Comparison of ENCODE assay signal across 18 cellular contexts in the genomic region with DNA sequence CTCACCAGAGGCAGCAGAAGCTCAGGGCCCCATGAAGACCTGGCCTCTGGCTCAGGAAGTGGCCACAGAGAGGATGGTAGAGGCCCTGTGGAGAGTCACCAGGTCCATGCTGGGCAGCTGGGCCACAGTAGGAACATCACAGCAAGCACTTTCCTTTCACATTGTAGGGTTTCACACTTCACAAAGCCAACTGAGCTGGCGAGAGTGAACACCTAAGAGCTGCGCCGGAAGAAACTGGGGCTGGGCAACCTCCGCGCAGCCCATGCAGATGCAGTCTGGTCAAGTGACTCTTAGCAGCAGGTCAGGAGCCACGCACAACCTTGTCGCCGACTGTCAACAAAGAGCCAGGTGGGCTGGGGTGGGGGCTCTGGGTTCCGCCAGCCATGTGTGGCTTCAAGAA. TPM values are rescaled to one million over a fixed set of nuclear protein-coding genes. Genes with fewer than 3 reads are reported as not detected.
A peak's percentile ranks its signal among the peaks of the same experiment; 100 is the strongest.
DNase-seq lines count a peak whose midpoint lies in the region; ATAC-seq and TF ChIP-seq lines count a peak whose summit lies in the region.
"Had no signal": no experiment of that assay in that cellular context is flagged by ENCODE, and none has a peak within 500 bp of the region (broad histone marks: within the 10 kb centered on the region; RNA-seq: fewer than 3 reads in every experiment).

No MANE protein-coding gene starts in this region.

- H3K27ac ChIP-seq in BLaER1 = peak overlapping the region; percentile 30; the same call in 1 of the 2 replicates
- H3K27ac ChIP-seq in RWPE1 = peak overlapping the region; percentile 52
- no peak overlapping the region for H3K27ac ChIP-seq in naive thymus-derived CD4-positive, alpha-beta T cell (ENCODE audit: low read depth, low read length)
- H3K27ac ChIP-seq: GM23248, PC-9 had no signal

- peaks cover 77% of the 10 kb centered on the region for H3K36me3 ChIP-seq in BLaER1
- H3K36me3 ChIP-seq in naive thymus-derived CD4-positive, alpha-beta T cell (ENCODE audit: control insufficient read depth in 2 of 3, insufficient read depth in 3 of 3, low read length in 3 of 3) = no peaks in the 10 kb centered on the region

- CTCF ChIA-PET in RWPE1 (lab: Yijun Ruan, JAX) = no interaction called here
- CTCF ChIA-PET in naive thymus-derived CD4-positive, alpha-beta T cell (lab: Charles Lee) = interaction anchor here (0.5 to 1.6 kb wide), 2 partner anchors 45 to 119 kb away, joined by 5 to 9 read pairs; no protein-coding TSS in a partner anchor

- no peak for TF ChIP-seq CTCF in RWPE1 (conservative IDR thresholded peaks at IDR 0.05; ENCODE audit: low read depth)

- H3K4me1 ChIP-seq in BLaER1 = peaks cover 94% of the 10 kb centered on the region
- H3K4me1 ChIP-seq in naive thymus-derived CD4-positive, alpha-beta T cell (ENCODE audit: control insufficient read depth in 2 of 2, insufficient read depth in 2 of 2, low read length in 2 of 2) = peaks cover 35 to 59% of the 10 kb centered on the region in 2 donors

- no peaks in the 10 kb centered on the region for H3K27me3 ChIP-seq in BLaER1
- no peaks in the 10 kb centered on the region for H3K27me3 ChIP-seq in naive thymus-derived CD4-positive, alpha-beta T cell (ENCODE audit: control insufficient read depth in 2 of 2, insufficient read depth in 2 of 2, low read length in 2 of 2)

- H3K4me3 ChIP-seq in BLaER1 = no peak overlapping the region
- no peak overlapping the region for H3K4me3 ChIP-seq in naive thymus-derived CD4-positive, alpha-beta T cell (ENCODE audit: low read length)
- H3K4me3 ChIP-seq: GM23248, PC-9 had no signal

- no peak overlapping the region for H3K4me3 Mint-ChIP-seq in T-helper 2 cell treated with Interferon-gamma antibody and Interleukin-4, amounts not matched to agents 5 μg/mL and 100 μg/mL, for 36 hours
- H3K4me3 Mint-ChIP-seq in naive thymus-derived CD4-positive, alpha-beta T cell = peak overlapping the region in 9 of 10 donors; percentile 8 to 82 (median 59)
- H3K4me3 Mint-ChIP-seq: CD14-positive monocyte had no signal

- intact Hi-C loops in naive thymus-derived CD4-positive, alpha-beta T cell (cut with micrococcal nuclease) = no loop called here

- no peak for ATAC-seq in naive thymus-derived CD4-positive, alpha-beta T cell
- ATAC-seq in HG02973 (IDR thresholded peaks at IDR 0.05; ENCODE audit: unreplicated experiment) (no peak), HG02623 (IDR thresholded peaks at IDR 0.05; ENCODE audit: unreplicated experiment) (no peak)
- ATAC-seq: HCT116 had no signal

- no peak overlapping the region for H3K9ac ChIP-seq in BLaER1
- H3K9ac ChIP-seq: GM23248, SK-N-SH had no signal

- peaks cover 56% of the 10 kb centered on the region for H4K20me1 ChIP-seq in BLaER1

- POLR2A ChIA-PET in RWPE1 (lab: Yijun Ruan, JAX; ENCODE audit: low non-redundant PET) = interaction anchor here (0.6 kb wide), 1 partner anchor 33 kb away, joined by 3 read pairs; no protein-coding TSS in a partner anchor
- POLR2A ChIA-PET in naive thymus-derived CD4-positive, alpha-beta T cell (lab: Charles Lee) = interaction anchor here (1.0 to 1.3 kb wide), 2 partner anchors 85 to 253 kb away, joined by 4 to 6 read pairs; no protein-coding TSS in a partner anchor

- H3K4me1 Mint-ChIP-seq in T-helper 2 cell treated with Interferon-gamma antibody and Interleukin-4, amounts not matched to agents 5 μg/mL and 100 μg/mL, for 36 hours (ENCODE audit: low read depth) = peaks cover 46% of the 10 kb centered on the region
- peaks cover 36 to 68% (median 61%) of the 10 kb centered on the region in 7 donors for H3K4me1 Mint-ChIP-seq in naive thymus-derived CD4-positive, alpha-beta T cell

- no peaks in the 10 kb centered on the region for H3K9me3 ChIP-seq in BLaER1
- H3K9me3 ChIP-seq in naive thymus-derived CD4-positive, alpha-beta T cell (ENCODE audit: control insufficient read depth in 2 of 3, low read length in 3 of 3) = no peaks in the 10 kb centered on the region
- H3K9me3 ChIP-seq: SK-N-SH had no signal

- no peak for DNase-seq in T-helper 2 cell treated with Interferon-gamma antibody and Interleukin-4, amounts not matched to agents 5 μg/mL and 100 μg/mL, for 36 hours (ENCODE audit: low spot score)
- DNase-seq in T-helper 2 cell = no peak
- no peak for DNase-seq in RWPE1 (ENCODE audit: low spot score)
- DNase-seq in naive thymus-derived CD4-positive, alpha-beta T cell = no peak
- no peak for DNase-seq in NCI-H1930 (lab: John Stamatoyannopoulos, UW)
- DNase-seq: 8988T, DMS79, GM23248, KG1, NCI-H1092 treated with DMSO at 0.1 percent for 48 hours, NCI-H1694 treated with DMSO at 0.1 percent for 48 hours, PC-9, SK-N-SH had no signal

- H3K27ac Mint-ChIP-seq in T-helper 2 cell treated with Interferon-gamma antibody and Interleukin-4, amounts not matched to agents 5 μg/mL and 100 μg/mL, for 36 hours = peak overlapping the region; percentile 20
- peak overlapping the region in 7 of 9 donors; percentile 19 to 92 (median 58) for H3K27ac Mint-ChIP-seq in naive thymus-derived CD4-positive, alpha-beta T cell

- H3K9me3 Mint-ChIP-seq in T-helper 2 cell treated with Interferon-gamma antibody and Interleukin-4, amounts not matched to agents 5 μg/mL and 100 μg/mL, for 36 hours = no peaks in the 10 kb centered on the region
- peaks cover 0 to 2% (median 0%) of the 10 kb centered on the region in 11 donors for H3K9me3 Mint-ChIP-seq in naive thymus-derived CD4-positive, alpha-beta T cell
- H3K9me3 Mint-ChIP-seq: CD14-positive monocyte had no signal

- H3K27me3 Mint-ChIP-seq in T-helper 2 cell treated with Interferon-gamma antibody and Interleukin-4, amounts not matched to agents 5 μg/mL and 100 μg/mL, for 36 hours (ENCODE audit: low read depth) = no peaks in the 10 kb centered on the region
- H3K27me3 Mint-ChIP-seq in naive thymus-derived CD4-positive, alpha-beta T cell = no peaks in the 10 kb centered on the region

- peak overlapping the region; percentile 47 for H3K4me2 ChIP-seq in BLaER1
- H3K4me2 ChIP-seq: PC-9, SK-N-SH had no signal

- peaks cover 7% of the 10 kb centered on the region for H3K36me3 Mint-ChIP-seq in T-helper 2 cell treated with Interferon-gamma antibody and Interleukin-4, amounts not matched to agents 5 μg/mL and 100 μg/mL, for 36 hours (ENCODE audit: low read depth)
- peaks cover 0 to 17% (median 0%) of the 10 kb centered on the region in 5 donors for H3K36me3 Mint-ChIP-seq in naive thymus-derived CD4-positive, alpha-beta T cell

RNA-seq across cellular contexts. Expression of a gene that starts 15.3 kb away (rescaled TPM):
- 100 to 1,000 TPM; 147 to 236 (median 182) TPM for total RNA-seq in naive thymus-derived CD4-positive, alpha-beta T cell
- 100 to 1,000 TPM; 348 to 383 TPM for polyA plus RNA-seq in naive thymus-derived CD4-positive, alpha-beta T cell

RNA-seq across cellular contexts. Expression of a gene that starts 37.4 kb away (rescaled TPM):
- total RNA-seq in naive thymus-derived CD4-positive, alpha-beta T cell = 10 to 100 TPM in 2 of 5 experiments, 1 to 10 TPM in 3; 3.0 to 64.2 (median 3.7) TPM
- polyA plus RNA-seq in naive thymus-derived CD4-positive, alpha-beta T cell = 1 to 10 TPM; 2.6 to 3.4 TPM

RNA-seq across cellular contexts. Expression of a gene that starts 44.3 kb away (rescaled TPM):
- under 1 TPM in 1 of 5 experiments, not detected in 4; 0.51 TPM for total RNA-seq in naive thymus-derived CD4-positive, alpha-beta T cell
- polyA plus RNA-seq in naive thymus-derived CD4-positive, alpha-beta T cell = not detected
- polyA plus RNA-seq: CD14-positive monocyte had no signal
